In genomic region chr1:17451731-17452130, GRCh38 we compare ENCODE assay signal across 25 cellular contexts. TPM values are rescaled to one million over a fixed set of nuclear protein-coding genes. Genes with fewer than 3 reads are reported as not detected.
A peak's percentile ranks its signal among the peaks of the same experiment; 100 is the strongest.
DNase-seq lines count a peak whose midpoint lies in the region; ATAC-seq, FAIRE-seq and TF ChIP-seq lines count a peak whose summit lies in the region.
"Had no signal": no experiment of that assay in that cellular context is flagged by ENCODE, and none has a peak within 500 bp of the region (broad histone marks: within the 10 kb centered on the region; RNA-seq: fewer than 3 reads in every experiment).

No MANE protein-coding gene starts in this region.

- no peak overlapping the region for H3K4ac ChIP-seq in H1 (replicated peaks; ENCODE audit: insufficient read length, low read depth, low read length)

- no peak overlapping the region for H3K18ac ChIP-seq in H1 (ENCODE audit: extremely low read depth, low read length)

- H2BK5ac ChIP-seq in H1 (ENCODE audit: low read depth, low read length) = no peak overlapping the region; the same call in 1 of the 2 replicates

- no peak for TF ChIP-seq EP300 in H1 (IDR thresholded peaks at IDR 0.05; ENCODE audit: borderline replicate concordance in 1 of 2, low read depth in 2 of 2, low read length in 2 of 2)

- H3K4me3 Mint-ChIP-seq in GM23338 = no peak overlapping the region
- no peak overlapping the region for H3K4me3 Mint-ChIP-seq in neural progenitor cell
- H3K4me3 Mint-ChIP-seq in CD8-positive, alpha-beta memory T cell = no peak overlapping the region
- H3K4me3 Mint-ChIP-seq: CD8-positive, alpha-beta T cell; H9 had no signal

- ATAC-seq in GM23338 = peak; percentile 29
- ATAC-seq in GM18519 (IDR thresholded peaks at IDR 0.05; ENCODE audit: low FRiP score, unreplicated experiment) = no peak
- ATAC-seq: CD8-positive, alpha-beta T cell; HepG2; Right ventricle myocardium inferior had no signal

- POLR2A ChIA-PET in H1 (lab: Charles Lee; ENCODE audit: partially characterized antibody) = interaction anchor here (0.9 to 3.0 kb wide), 7 partner anchors 9 to 25 kb away, joined by 3 to 19 read pairs (median 6); partner anchors contain the start of gene RCC2
- POLR2A ChIA-PET in CD8-positive, alpha-beta memory T cell (lab: Charles Lee) = no interaction called here

- no peak overlapping the region for H4K5ac ChIP-seq in H1 (ENCODE audit: insufficient read length, low read depth, low read length)

- H3K4me1 ChIP-seq in GM23338 (ENCODE audit: insufficient read depth) (peaks cover 4% of the 10 kb centered on the region; the same call in 1 of the 2 replicates), NT2/D1 (ENCODE audit: insufficient read depth, insufficient read length) (no peaks in the 10 kb centered on the region), H1 (replicated peaks in 1 of 4; ENCODE audit: control insufficient read depth in 3 of 4, insufficient read depth in 4 of 4, low read length in 3 of 4) (peaks cover 0 to 2% (median 0%) of the 10 kb centered on the region in 4 experiments; a peak in 1 of 7 replicates), neural progenitor cell (no peaks in the 10 kb centered on the region)
- H3K4me1 ChIP-seq in CD8-positive, alpha-beta memory T cell (ENCODE audit: insufficient read depth, low read length) = no peaks in the 10 kb centered on the region

- H3K79me1 ChIP-seq in H1 (ENCODE audit: low read depth, low read length) = no peaks in the 10 kb centered on the region

- H3K9me3 ChIP-seq in NT2/D1 (ENCODE audit: insufficient read depth, low read length) (no peaks in the 10 kb centered on the region), H1 (ENCODE audit: insufficient read depth in 2 of 2, low read depth in 1 of 2, low read length in 1 of 2) (no peaks in the 10 kb centered on the region), neural progenitor cell (ENCODE audit: low read depth) (no peaks in the 10 kb centered on the region)
- no peaks in the 10 kb centered on the region for H3K9me3 ChIP-seq in CD8-positive, alpha-beta memory T cell (ENCODE audit: low read length)

- H3K23ac ChIP-seq in H1 (ENCODE audit: insufficient read length) = no peak overlapping the region

- no peak for FAIRE-seq in H1 (lab: Jason Lieb, UNC)
- FAIRE-seq: G401.6, GM18507, HepG2 had no signal

- peak overlapping the region; percentile 36 for H3K9ac ChIP-seq in NT2/D1 (ENCODE audit: insufficient read length, low read depth)
- H3K9ac ChIP-seq in H1 (replicated peaks in 1 of 4; ENCODE audit: extremely low read depth in 1 of 4, low read depth in 3 of 4, low read length in 3 of 4) = no peak overlapping the region; a peak in 1 of 7 replicates
- no peak overlapping the region for H3K9ac ChIP-seq in neural progenitor cell

- H2BK20ac ChIP-seq in H1 (ENCODE audit: low read length) = peak overlapping the region; percentile 6; the same call in 1 of the 2 replicates

- TF ChIP-seq CTCF in GM23338 (conservative IDR thresholded peaks at IDR 0.05; ENCODE audit: low read depth in 2 of 2) (no peak), H1 (IDR thresholded peaks at IDR 0.05; ENCODE audit: control extremely low read depth in 1 of 3, insufficient read depth in 1 of 3, low read depth in 1 of 3, low read length in 3 of 3) (no peak), neural progenitor cell (IDR thresholded peaks at IDR 0.05) (no peak)

- H3K27me3 ChIP-seq in GM23338 (ENCODE audit: insufficient read depth) (no peaks in the 10 kb centered on the region), NT2/D1 (ENCODE audit: insufficient read depth, insufficient read length) (no peaks in the 10 kb centered on the region), H1 (replicated peaks in 1 of 4; ENCODE audit: control insufficient read depth in 3 of 4, extremely low read depth in 1 of 4, insufficient read depth in 3 of 4, low read length in 3 of 4) (no peaks in the 10 kb centered on the region), neural progenitor cell (no peaks in the 10 kb centered on the region)
- H3K27me3 ChIP-seq in CD8-positive, alpha-beta memory T cell (ENCODE audit: insufficient read depth, low read length, poor library complexity, severe bottlenecking) = no peaks in the 10 kb centered on the region

- no peak overlapping the region for H4K8ac ChIP-seq in H1 (ENCODE audit: extremely low read depth, insufficient read depth, low read length)

- no peak overlapping the region for H3K27ac Mint-ChIP-seq in GM23338
- H3K27ac Mint-ChIP-seq in neural progenitor cell = peak overlapping the region; percentile 93
- H3K27ac Mint-ChIP-seq in CD8-positive, alpha-beta memory T cell = no peak overlapping the region
- H3K27ac Mint-ChIP-seq: CD8-positive, alpha-beta T cell had no signal

- H3K23me2 ChIP-seq in H1 (ENCODE audit: low read depth, low read length) = no peaks in the 10 kb centered on the region

- DNase-seq in GM23338 (ENCODE audit: low spot score) = no peak
- DNase-seq in NT2/D1 (ENCODE audit: low read depth, low spot score) = no peak
- DNase-seq in H1 (ENCODE audit: low read depth in 1 of 2, low spot score in 2 of 2) = no peak
- DNase-seq in neural progenitor cell (ENCODE audit: low spot score) = no peak
- no peak for DNase-seq in CD8-positive, alpha-beta memory T cell
- DNase-seq in activated naive CD4-positive, alpha-beta T cell treated with Interleukin-2 at 50 U/mL for 16 hours = no peak
- DNase-seq in activated CD8-positive, alpha-beta memory T cell treated with anti-CD3 and anti-CD28 coated beads, Interleukin-2, amount 50 U/mL, for 4 hours = no peak
- DNase-seq: 8988T; C1 segment of cervical spinal cord; Calu3; CD8-positive, alpha-beta T cell; DMS153; H9; KBM-7; NCI-H1105; NCI-H146; NCI-H2029 treated with DMSO at 0.1 percent for 48 hours; NCI-H2171; NCI-H446; NCI-H526 had no signal

- no peaks in the 10 kb centered on the region for H3K9me3 Mint-ChIP-seq in GM23338
- H3K9me3 Mint-ChIP-seq in neural progenitor cell = no peaks in the 10 kb centered on the region
- H3K9me3 Mint-ChIP-seq in CD8-positive, alpha-beta memory T cell = no peaks in the 10 kb centered on the region
- H3K9me3 Mint-ChIP-seq: CD8-positive, alpha-beta T cell; H9 had no signal

- no peak overlapping the region for H3K56ac ChIP-seq in H1 (replicated peaks; ENCODE audit: insufficient read length, low read depth, low read length)

- 0 out of 2 replicates have a peak overlapping the region, but pooled peaks have one; percentile 20 for H2BK12ac ChIP-seq in H1 (ENCODE audit: low read depth, low read length)

- no peak overlapping the region for H3K14ac ChIP-seq in H1 (ENCODE audit: insufficient read length)

- peak overlapping the region; percentile 89; the same call in 1 of the 2 replicates for H2AK5ac ChIP-seq in H1 (ENCODE audit: low read depth, low read length)

- no peak overlapping the region for H2AFZ ChIP-seq in GM23338
- 0 out of 2 replicates have a peak overlapping the region, but pooled peaks have one; percentile 6 for H2AFZ ChIP-seq in H1 (ENCODE audit: low read length)
- no peak overlapping the region for H2AFZ ChIP-seq in neural progenitor cell (replicated peaks)

- H3K4me1 Mint-ChIP-seq in GM23338 (0 out of 3 replicates have a peak, but pooled peaks cover 3% of the 10 kb centered on the region), neural progenitor cell (no peaks in the 10 kb centered on the region)
- no peaks in the 10 kb centered on the region for H3K4me1 Mint-ChIP-seq in CD8-positive, alpha-beta memory T cell

- H3K36me3 ChIP-seq in GM23338 (ENCODE audit: insufficient read depth) (no peaks in the 10 kb centered on the region), NT2/D1 (ENCODE audit: insufficient read depth, insufficient read length, low read length) (no peaks in the 10 kb centered on the region), H1 (ENCODE audit: control insufficient read depth in 2 of 4, insufficient read depth in 4 of 4, low read length in 3 of 4) (no peaks in the 10 kb centered on the region), neural progenitor cell (no peaks in the 10 kb centered on the region)
- no peaks in the 10 kb centered on the region for H3K36me3 ChIP-seq in CD8-positive, alpha-beta memory T cell (ENCODE audit: insufficient read depth, low read length)

- H3K4me2 ChIP-seq in GM23338 = no peak overlapping the region
- no peak overlapping the region for H3K4me2 ChIP-seq in H1 (ENCODE audit: insufficient read depth in 1 of 2, low read depth in 2 of 2, low read length in 2 of 2)
- no peak overlapping the region for H3K4me2 ChIP-seq in neural progenitor cell

- peak overlapping the region; percentile 4; the same call in 1 of the 2 replicates for H2BK15ac ChIP-seq in H1 (ENCODE audit: low read length)

- H3F3A ChIP-seq in GM23338 (replicated peaks; ENCODE audit: low read depth) (no peaks in the 10 kb centered on the region), neural progenitor cell (ENCODE audit: low read depth) (no peaks in the 10 kb centered on the region)

- H3K9me2 ChIP-seq in GM23338 (ENCODE audit: insufficient read depth) = no peaks in the 10 kb centered on the region

- H3K4me3 ChIP-seq in GM23338 = no peak overlapping the region
- no peak overlapping the region for H3K4me3 ChIP-seq in NT2/D1 (ENCODE audit: insufficient read length, low read depth)
- H3K4me3 ChIP-seq in H1 (ENCODE audit: extremely low read depth in 1 of 4, insufficient read depth in 2 of 4, low read depth in 3 of 4, low read length in 4 of 4) = no peak overlapping the region
- no peak overlapping the region for H3K4me3 ChIP-seq in neural progenitor cell
- no peak overlapping the region for H3K4me3 ChIP-seq in CD8-positive, alpha-beta memory T cell (ENCODE audit: low read length)

- peaks cover 14% of the 10 kb centered on the region for H3K27me3 Mint-ChIP-seq in GM23338 (ENCODE audit: insufficient read depth, low read depth, poor library complexity)
- H3K27me3 Mint-ChIP-seq in neural progenitor cell (ENCODE audit: insufficient read depth, low read depth) = peaks cover 11% of the 10 kb centered on the region
- H3K27me3 Mint-ChIP-seq in CD8-positive, alpha-beta memory T cell = peaks cover 11 to 14% of the 10 kb centered on the region in 2 donors

- 87% methylated on average over 6 of the region's 7 CpGs; no CpG with 5 or more reads in 1 of the 2 experiments for WGBS in H1 (ENCODE audit: extremely low coverage in 1 of 2, insufficient coverage in 1 of 2, insufficient read length in 1 of 2, insufficient replicate concordance in 2 of 2, low coverage in 1 of 2, low lambda C conversion rate in 2 of 2, missing lambda C conversion rate in 1 of 2), 2 experiments

- H3K79me2 ChIP-seq in GM23338 (replicated peaks; ENCODE audit: insufficient read depth) (no peaks in the 10 kb centered on the region), H1 (ENCODE audit: control insufficient read depth in 1 of 2, insufficient read depth in 2 of 2, low read length in 2 of 2) (no peaks in the 10 kb centered on the region), neural progenitor cell (ENCODE audit: low read depth) (no peaks in the 10 kb centered on the region)

- H4K20me1 ChIP-seq in GM23338 (replicated peaks; ENCODE audit: insufficient read depth) = no peaks in the 10 kb centered on the region
- H4K20me1 ChIP-seq in H1 (replicated peaks in 1 of 2; ENCODE audit: control insufficient read depth in 1 of 2, insufficient read depth in 2 of 2, low read length in 2 of 2) = no peaks in the 10 kb centered on the region
- H4K20me1 ChIP-seq in neural progenitor cell (ENCODE audit: low read depth) = no peaks in the 10 kb centered on the region

- TF ChIP-seq RAD21 in H1 (IDR thresholded peaks at IDR 0.05 in 1 of 2, conservative IDR thresholded peaks at IDR 0.05 in 1 of 2; ENCODE audit: low read depth in 2 of 2, low read length in 2 of 2) = no peak

- no peak overlapping the region for H4K91ac ChIP-seq in H1 (replicated peaks; ENCODE audit: insufficient read length, low read length)

- H3K36me3 Mint-ChIP-seq in GM23338 (ENCODE audit: low read depth) (no peaks in the 10 kb centered on the region), neural progenitor cell (no peaks in the 10 kb centered on the region)
- H3K36me3 Mint-ChIP-seq in CD8-positive, alpha-beta memory T cell = no peaks in the 10 kb centered on the region
- H3K36me3 Mint-ChIP-seq: CD8-positive, alpha-beta T cell had no signal

- H3K27ac ChIP-seq in GM23338 (ENCODE audit: low read depth) (peak overlapping the region; percentile 17; the same call in 1 of the 2 replicates), H1 (ENCODE audit: low read depth, low read length) (no peak overlapping the region), neural progenitor cell (no peak overlapping the region)
- H3K27ac ChIP-seq in CD8-positive, alpha-beta memory T cell (ENCODE audit: low read depth, low read length) = no peak overlapping the region

- no peak overlapping the region for H2BK120ac ChIP-seq in H1 (replicated peaks; ENCODE audit: low read depth, low read length)

- CTCF ChIA-PET in H1 (lab: Charles Lee; ENCODE audit: partially characterized antibody) = interaction anchor here (0.6 to 3.6 kb wide), 22 partner anchors 9 to 293 kb away, joined by 3 to 34 read pairs (median 4); no protein-coding TSS in a partner anchor
- CTCF ChIA-PET in CD8-positive, alpha-beta memory T cell (lab: Charles Lee) = interaction anchor here (0.7 to 0.9 kb wide), 2 partner anchors 13 to 22 kb away, joined by 3 read pairs; partner anchors contain the start of gene RCC2

- no peak for TF ChIP-seq POLR2A in H1 (IDR thresholded peaks at IDR 0.05; ENCODE audit: control extremely low read depth in 1 of 2, low read depth in 2 of 2, low read length in 2 of 2)

RNA-seq across cellular contexts. Expression of gene RCC2, which starts 12.3 kb away (rescaled TPM):
- 367 and 386 TPM in 2 replicates for total RNA-seq in GM23338 (2014; rRNA removed; shearing (Covaris generic))
- 97.1 and 99.3 TPM in 2 replicates for polyA plus RNA-seq in GM23338 (2016; fragmentation: Nextera tagmentation; extraction: Ambion mirVana)
- 454 and 455 TPM in 2 replicates for total RNA-seq in H1 (2021; fragmentation: NEBNext Ultra II Directional; extraction: Animal tissue kit (Norgen Biotek cat#: 25700))
- polyA plus RNA-seq in H1 (2011; rRNA removed) = 229 and 389 TPM in 2 replicates
- 208 TPM for polyA plus RNA-seq in H1 (2011; cell fraction: cytosol; rRNA removed)
- polyA plus RNA-seq in H1 (2011; cell fraction: nucleus; rRNA removed) = 390 TPM
- 308 to 381 TPM (median 333 TPM) in 4 replicates for polyA plus RNA-seq in H1 (2012, experiment 1 of 2)
- 197 TPM for polyA plus RNA-seq in H1 (2012, experiment 2 of 2)
- 230 TPM for polyA plus RNA-seq in H1 (2013, experiment 1 of 2)
- polyA plus RNA-seq in H1 (2013, experiment 2 of 2) = 221 TPM
- 172 and 251 TPM in 2 replicates for polyA minus RNA-seq in H1 (2011; rRNA and poly(A)+ RNA removed)
- polyA minus RNA-seq in H1 (2011; cell fraction: cytosol; rRNA and poly(A)+ RNA removed) = 193 TPM
- polyA minus RNA-seq in H1 (2011; cell fraction: nucleus; rRNA and poly(A)+ RNA removed) = 82.4 TPM
- 126 and 165 TPM in 2 replicates for total RNA-seq in neural progenitor cell (ENCODE audit: low replicate concordance)
- total RNA-seq in CD8-positive, alpha-beta memory T cell = 100 to 1,000 TPM; 156 TPM
- polyA plus RNA-seq in CD8-positive, alpha-beta memory T cell = 27.5 TPM
